In the genomic region with DNA sequence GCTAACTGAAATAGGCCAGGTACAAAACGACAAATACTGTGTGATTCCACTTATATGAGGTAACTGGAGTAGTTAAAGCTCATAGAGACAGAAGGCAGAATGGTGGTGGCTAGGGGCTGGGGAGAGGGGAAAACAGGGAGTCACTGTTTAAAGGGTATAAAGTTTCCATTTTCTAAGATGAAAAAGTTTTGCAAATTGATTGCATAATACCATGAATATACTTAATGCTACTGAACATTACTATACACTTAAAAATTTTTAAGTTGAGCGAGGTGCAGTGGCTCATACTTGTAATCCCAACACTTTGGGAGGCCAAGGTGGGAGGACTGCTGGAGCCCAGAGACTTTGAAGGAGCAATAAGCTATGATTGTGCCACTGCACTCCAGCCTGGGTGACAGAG, we compare ENCODE assay signal across 26 cellular contexts.
"Had no signal": no experiment of that assay in that cellular context is flagged by ENCODE, and none has a peak within 500 bp of the region (broad histone marks: within the 10 kb centered on the region; RNA-seq: fewer than 3 reads in every experiment).

No MANE protein-coding gene starts in this region.

- H3K4me3 Mint-ChIP-seq: activated CD4-positive, alpha-beta memory T cell treated with anti-CD3 and anti-CD28 coated beads for 36 hours; activated naive CD8-positive, alpha-beta T cell treated with anti-CD3 and anti-CD28 coated beads for 36 hours; activated T-cell treated with anti-CD3 and anti-CD28 coated beads, Interleukin-2, amount 50 U/mL, for 72 hours; activated T-helper 17 cell treated with anti-CD3 and anti-CD28 coated beads, Interleukin-2, amount 50 U/mL, for 72 hours had no signal

- H3K27me3 Mint-ChIP-seq: activated CD4-positive, alpha-beta memory T cell treated with anti-CD3 and anti-CD28 coated beads for 36 hours; activated T-helper 17 cell treated with anti-CD3 and anti-CD28 coated beads, Interleukin-2, amount 50 U/mL, for 72 hours had no signal

- H3K36me3 Mint-ChIP-seq: activated CD4-positive, alpha-beta memory T cell treated with anti-CD3 and anti-CD28 coated beads for 36 hours; activated naive CD8-positive, alpha-beta T cell treated with anti-CD3 and anti-CD28 coated beads for 36 hours had no signal

- H3K9ac ChIP-seq: KMS-11 had no signal

- H3K27ac ChIP-seq: brain microvascular endothelial cell had no signal

- ATAC-seq: activated CD4-positive, CD25-positive, alpha-beta regulatory T cell treated with anti-CD3 and anti-CD28 coated beads, Interleukin-2, amount 50 U/mL, for 24 hours; activated T-cell treated with anti-CD3 and anti-CD28 coated beads, Interleukin-2, amount 50 U/mL, for 72 hours; activated T-helper 17 cell treated with anti-CD3 and anti-CD28 coated beads, Interleukin-2, amount 50 U/mL, for 72 hours had no signal

- H3K27me3 ChIP-seq: brain microvascular endothelial cell had no signal

- H3K27ac Mint-ChIP-seq: activated CD4-positive, alpha-beta memory T cell treated with anti-CD3 and anti-CD28 coated beads for 36 hours; activated naive CD8-positive, alpha-beta T cell treated with anti-CD3 and anti-CD28 coated beads for 36 hours; activated T-cell treated with anti-CD3 and anti-CD28 coated beads, Interleukin-2, amount 50 U/mL, for 72 hours; activated T-helper 17 cell treated with anti-CD3 and anti-CD28 coated beads, Interleukin-2, amount 50 U/mL, for 72 hours had no signal

- H3K9me3 Mint-ChIP-seq: activated CD4-positive, alpha-beta memory T cell treated with anti-CD3 and anti-CD28 coated beads for 36 hours; activated naive CD8-positive, alpha-beta T cell treated with anti-CD3 and anti-CD28 coated beads for 36 hours; activated T-helper 17 cell treated with anti-CD3 and anti-CD28 coated beads, Interleukin-2, amount 50 U/mL, for 72 hours had no signal

- H3K36me3 ChIP-seq: brain microvascular endothelial cell had no signal

- DNase-seq: activated CD4-positive, alpha-beta memory T cell treated with anti-CD3 and anti-CD28 coated beads for 36 hours; activated CD4-positive, alpha-beta T cell treated with anti-CD3 and anti-CD28 coated beads for 4 hours; activated CD4-positive, alpha-beta T cell treated with anti-CD3 and anti-CD28 coated beads, Interleukin-2, amount 50 U/mL, for 1 hour; activated effector memory CD4-positive, alpha-beta T cell treated with anti-CD3 and anti-CD28 coated beads, Interleukin-2, amount 50 U/mL, for 16 hours; activated naive CD4-positive, alpha-beta T cell; activated naive CD4-positive, alpha-beta T cell treated with anti-CD3 and anti-CD28 coated beads, Interleukin-2, amount 50 U/mL, for 16 hours; activated naive CD8-positive, alpha-beta T cell treated with anti-CD3 and anti-CD28 coated beads for 36 hours; activated T-cell treated with anti-CD3 and anti-CD28 coated beads, Interleukin-2, amount 50 U/mL, for 1 hour; activated T-cell treated with anti-CD3 and anti-CD28 coated beads, Interleukin-2, amount 50 U/mL, for 72 hours; amniotic stem cell; aorta; central memory CD4-positive, alpha-beta T cell; NCI-H1048; NCI-H1436 treated with DMSO at 0.1 percent for 48 hours; NCI-H1694 treated with DMSO at 0.1 percent for 48 hours; NCI-H2029; NCI-H345; NCI-H524 treated with DMSO at 0.1 percent for 48 hours; NK-92 treated with Interleukin-12 subunit alpha and Interleukin-12 subunit beta, amount 100 ng/mL, for 24 hours; OCI-M1; Right ventricle myocardium superior; T1000 had no signal
